ENCODE assay signal across 12 cellular contexts in the genomic region with DNA sequence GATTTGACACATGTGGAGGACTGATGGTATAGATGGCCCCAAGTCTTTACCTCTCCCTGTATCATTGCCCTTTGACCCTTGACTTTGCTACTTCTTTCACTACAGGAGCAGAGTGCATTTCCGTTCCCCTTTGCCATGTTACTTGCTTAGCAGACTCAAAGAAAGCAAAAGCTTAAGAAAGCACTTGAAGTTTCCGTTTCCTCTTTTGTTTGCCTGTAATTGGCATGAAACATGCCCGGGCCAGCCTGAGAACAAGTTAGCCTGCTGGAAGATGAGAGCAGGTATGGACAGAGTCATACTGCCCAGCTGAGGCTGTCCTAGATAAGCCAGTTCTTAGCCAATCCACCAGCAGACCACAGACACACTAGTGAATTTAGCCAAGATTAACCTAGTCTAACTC.
DNase-seq lines count a peak whose midpoint lies in the region; ATAC-seq and TF ChIP-seq lines count a peak whose summit lies in the region.
"Had no signal": no experiment of that assay in that cellular context is flagged by ENCODE, and none has a peak within 500 bp of the region (broad histone marks: within the 10 kb centered on the region; RNA-seq: fewer than 3 reads in every experiment).

No MANE protein-coding gene starts in this region.

- H3K9me2 ChIP-seq in PC-3 (replicated peaks; ENCODE audit: low read length): no peaks in the 10 kb centered on the region

- BruUV-seq in PC-3 (replicated peaks; lab: Mats Ljungman, UMichigan): no TSS peak

- H3K27ac ChIP-seq in PC-3 (ENCODE audit: low read length): no peak overlapping the region
- no peak overlapping the region for H3K27ac ChIP-seq in effector memory CD4-positive, alpha-beta T cell (ENCODE audit: insufficient read depth, low read length, poor library complexity, severe bottlenecking)
- H3K27ac ChIP-seq: hepatocyte had no signal

- peaks cover 32% of the 10 kb centered on the region for H3K4me1 ChIP-seq in PC-3 (ENCODE audit: insufficient read depth, low read length)
- H3K4me1 ChIP-seq in effector memory CD4-positive, alpha-beta T cell (ENCODE audit: control insufficient read depth, insufficient read depth, low read length, poor library complexity, severe bottlenecking): peaks cover 2% of the 10 kb centered on the region

- TF ChIP-seq CTCF in PC-3 (conservative IDR thresholded peaks at IDR 0.05; ENCODE audit: low read depth, low read length): no peak

- no peaks in the 10 kb centered on the region for H4K20me1 ChIP-seq in PC-3 (ENCODE audit: low read length)

- H2AFZ ChIP-seq in PC-3 (ENCODE audit: low read length): no peak overlapping the region
- H2AFZ ChIP-seq: hepatocyte had no signal

- no peak overlapping the region for H3K4me2 ChIP-seq in PC-3 (ENCODE audit: low read length)
- H3K4me2 ChIP-seq: hepatocyte had no signal

- no peaks in the 10 kb centered on the region for H3F3A ChIP-seq in PC-3 (ENCODE audit: low read length, unreplicated experiment)

- no peak overlapping the region for H3K9ac ChIP-seq in PC-3 (ENCODE audit: low read length)

- H3K79me2 ChIP-seq in PC-3 (ENCODE audit: low read length): no peaks in the 10 kb centered on the region
- H3K79me2 ChIP-seq: hepatocyte had no signal

- peak; percentile 67 for DNase-seq in SIG-M5 treated with dmso at 0.1 percent for 504 hours (lab: John Stamatoyannopoulos, UW; ENCODE audit: unreplicated experiment)
- DNase-seq in SIG-M5 (lab: John Stamatoyannopoulos, UW): no peak
- DNase-seq in PC-3: peak; percentile 13
- peak; percentile 9 for DNase-seq in naive B cell
- no peak for DNase-seq in effector memory CD4-positive, alpha-beta T cell
- no peak for DNase-seq in stimulated activated naive CD8-positive, alpha-beta T cell treated with anti-CD3 and anti-CD28 coated beads, Interleukin-15, Interleukin-2, amounts not matched to agents 100 U/mL and 50 U/mL, for 24 hours
- DNase-seq: NCI-H187 treated with DMSO at 0.1 percent for 48 hours had no signal

- H3K9me3 Mint-ChIP-seq in naive B cell: peaks cover 0 to 4% (median 0%) of the 10 kb centered on the region in 7 donors

- no peaks in the 10 kb centered on the region for H3K36me3 ChIP-seq in PC-3 (ENCODE audit: low read depth, low read length)
- no peaks in the 10 kb centered on the region for H3K36me3 ChIP-seq in effector memory CD4-positive, alpha-beta T cell (ENCODE audit: control insufficient read depth, insufficient read depth, low read length)

- POLR2A ChIA-PET in PC-3 (lab: Charles Lee; ENCODE audit: unreplicated experiment): no interaction called here

- CTCF ChIA-PET in PC-3 (lab: Charles Lee): no interaction called here

- H3K4me3 ChIP-seq in PC-3 (ENCODE audit: low read length): no peak overlapping the region
- H3K4me3 ChIP-seq in effector memory CD4-positive, alpha-beta T cell (ENCODE audit: insufficient read depth, low read depth, low read length, poor library complexity, severe bottlenecking): no peak overlapping the region
- H3K4me3 ChIP-seq: hepatocyte had no signal

- H3K4me1 Mint-ChIP-seq in naive B cell: peaks cover 10 to 16% (median 14%) of the 10 kb centered on the region in 3 donors

- ATAC-seq in HG02870 (IDR thresholded peaks at IDR 0.05; ENCODE audit: unreplicated experiment) (peak; percentile 42), PC-3 (no peak), naive B cell (ENCODE audit: low read depth in 2 of 2) (peak; percentile 46 to 60), HG03571 (IDR thresholded peaks at IDR 0.05; ENCODE audit: unreplicated experiment) (no peak)
- ATAC-seq in stimulated activated naive CD8-positive, alpha-beta T cell treated with anti-CD3 and anti-CD28 coated beads, Interleukin-15, Interleukin-2, amounts not matched to agents 100 U/mL and 50 U/mL, for 24 hours: no peak
- ATAC-seq: Right ventricle myocardium inferior had no signal

- H3K27ac Mint-ChIP-seq in naive B cell: peak overlapping the region in 1 of 6 donors; percentile 71
- H3K27ac Mint-ChIP-seq: mesothelial cell of epicardium had no signal

- no peak overlapping the region for H3K4me3 Mint-ChIP-seq in naive B cell
- H3K4me3 Mint-ChIP-seq: mesothelial cell of epicardium had no signal

- H3K9me3 ChIP-seq in PC-3 (ENCODE audit: low read length): no peaks in the 10 kb centered on the region
- no peaks in the 10 kb centered on the region for H3K9me3 ChIP-seq in effector memory CD4-positive, alpha-beta T cell (ENCODE audit: control insufficient read depth, low read length)

- H3K27me3 Mint-ChIP-seq in naive B cell: peaks cover 0 to 13% (median 0%) of the 10 kb centered on the region in 3 donors

- intact Hi-C loops in PC-3 (cut with micrococcal nuclease): loop anchor here (10.0 kb wide), 1 partner anchor 283 kb away; no protein-coding TSS in a partner anchor

- H3K36me3 Mint-ChIP-seq in naive B cell: no peaks in the 10 kb centered on the region
- H3K36me3 Mint-ChIP-seq: mesothelial cell of epicardium had no signal

- no peaks in the 10 kb centered on the region for H3K27me3 ChIP-seq in PC-3 (ENCODE audit: low read length)
- no peaks in the 10 kb centered on the region for H3K27me3 ChIP-seq in effector memory CD4-positive, alpha-beta T cell (replicated peaks; ENCODE audit: control insufficient read depth, insufficient read depth, low read length, poor library complexity, severe bottlenecking)
- H3K27me3 ChIP-seq: hepatocyte had no signal

Comparison
In these comparisons a context has a peak if more than half of its experiments do, and no peak if none do; other contexts are left out.
1. DNase-seq: peak in SIG-M5 treated with dmso at 0.1 percent for 504 hours (single experiment), PC-3 (single experiment) and naive B cell (single experiment); none in SIG-M5 (single experiment), effector memory CD4-positive, alpha-beta T cell (0 of 3) and stimulated activated naive CD8-positive, alpha-beta T cell treated with anti-CD3 and anti-CD28 coated beads, Interleukin-15, Interleukin-2, amounts not matched to agents 100 U/mL and 50 U/mL, for 24 hours (single experiment).
2. ATAC-seq: peak in HG02870 (single experiment) and naive B cell (2 of 2); none in PC-3 (single experiment), HG03571 (single experiment) and stimulated activated naive CD8-positive, alpha-beta T cell treated with anti-CD3 and anti-CD28 coated beads, Interleukin-15, Interleukin-2, amounts not matched to agents 100 U/mL and 50 U/mL, for 24 hours (single experiment).